Comparison of ENCODE assay signal across 1 cellular context in the genomic region with DNA sequence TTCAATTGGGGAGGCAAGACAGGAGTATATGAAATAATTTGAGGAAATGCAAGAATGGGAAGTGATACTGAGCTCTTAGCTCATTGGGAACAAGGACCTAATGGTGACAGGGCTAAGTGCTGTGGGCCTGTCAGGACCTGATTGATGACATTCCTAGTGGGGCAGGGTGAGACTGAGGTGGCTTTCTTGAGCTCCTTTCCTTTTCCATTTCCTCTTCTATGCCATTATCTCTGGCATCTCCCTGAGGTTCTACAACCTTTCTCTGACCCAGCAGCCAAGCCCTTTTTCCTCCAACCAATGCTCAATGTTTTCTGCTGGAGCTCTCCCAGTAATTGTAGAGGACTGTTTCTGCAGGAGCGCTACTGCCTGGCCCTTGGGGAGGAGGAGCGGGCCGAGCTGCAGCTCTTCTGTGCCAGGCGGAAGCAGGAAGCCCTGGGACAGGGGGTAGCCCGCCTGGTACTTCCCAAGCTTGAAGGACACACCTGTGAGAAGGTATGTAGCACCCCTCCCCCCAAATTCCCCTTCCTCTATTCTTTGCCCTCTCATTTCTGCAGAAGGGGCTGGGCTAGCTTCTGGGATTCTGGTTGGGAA.
A peak's percentile ranks its signal among the peaks of the same experiment; 100 is the strongest.
TF ChIP-seq lines count a peak whose summit lies in the region.

No MANE protein-coding gene starts in this region.

TF ChIP-seq in K562, 482 proteins besides CTCF, POLR2A, EP300 and RAD21:
- TF ChIP-seq MEF2A (IDR thresholded peaks at IDR 0.05; ENCODE audit: control insufficient read depth, low read depth, low read length) (no peak), GATA2 (CRISPR knock-in tag; IDR thresholded peaks at IDR 0.05) (peak; percentile 57; the same call in 1 of the 2 replicates), PBX2 (CRISPR knock-in tag; IDR thresholded peaks at IDR 0.05; ENCODE audit: low read depth) (peak; percentile 85), PBX2 (tag; conservative IDR thresholded peaks at IDR 0.05; ENCODE audit: low read depth) (peak; percentile 98), RBM15 (IDR thresholded peaks at IDR 0.05; ENCODE audit: insufficient read depth, low read length) (no peak), NFIC (IDR thresholded peaks at IDR 0.05) (no peak), MTA2 (IDR thresholded peaks at IDR 0.05; ENCODE audit: low read depth) (no peak), NRF1 (conservative IDR thresholded peaks at IDR 0.05 in 1 of 2, IDR thresholded peaks at IDR 0.05 in 1 of 2) (no peak), SPI1 (IDR thresholded peaks at IDR 0.05; ENCODE audit: borderline replicate concordance, low read depth, low read length) (peak; percentile 70; the same call in 1 of the 2 replicates), MCM2 (IDR thresholded peaks at IDR 0.05; ENCODE audit: low read depth) (no peak), MEIS2 (IDR thresholded peaks at IDR 0.05; ENCODE audit: partially characterized antibody) (peak; percentile 98), KLF1 (tag; IDR thresholded peaks at IDR 0.05) (no peak), ZNF764 (CRISPR knock-in tag; IDR thresholded peaks at IDR 0.05; ENCODE audit: low read depth) (peak; percentile 10; the same call in 1 of the 2 replicates), KDM1A (IDR thresholded peaks at IDR 0.05) (no peak), JUND (IDR thresholded peaks at IDR 0.05; ENCODE audit: borderline replicate concordance, low read depth, low read length) (no peak), JUND (tag; IDR thresholded peaks at IDR 0.05; ENCODE audit: borderline replicate concordance, low read depth, low read length) (peak; percentile 22; the same call in 1 of the 3 replicates), PKNOX1 (IDR thresholded peaks at IDR 0.05) (peak; percentile 96)
- TF ChIP-seq, protein P1, sequence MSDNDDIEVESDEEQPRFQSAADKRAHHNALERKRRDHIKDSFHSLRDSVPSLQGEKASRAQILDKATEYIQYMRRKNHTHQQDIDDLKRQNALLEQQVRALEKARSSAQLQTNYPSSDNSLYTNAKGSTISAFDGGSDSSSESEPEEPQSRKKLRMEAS (CRISPR knock-in tag; IDR thresholded peaks at IDR 0.05) = no peak
- TF ChIP-seq, protein P2, sequence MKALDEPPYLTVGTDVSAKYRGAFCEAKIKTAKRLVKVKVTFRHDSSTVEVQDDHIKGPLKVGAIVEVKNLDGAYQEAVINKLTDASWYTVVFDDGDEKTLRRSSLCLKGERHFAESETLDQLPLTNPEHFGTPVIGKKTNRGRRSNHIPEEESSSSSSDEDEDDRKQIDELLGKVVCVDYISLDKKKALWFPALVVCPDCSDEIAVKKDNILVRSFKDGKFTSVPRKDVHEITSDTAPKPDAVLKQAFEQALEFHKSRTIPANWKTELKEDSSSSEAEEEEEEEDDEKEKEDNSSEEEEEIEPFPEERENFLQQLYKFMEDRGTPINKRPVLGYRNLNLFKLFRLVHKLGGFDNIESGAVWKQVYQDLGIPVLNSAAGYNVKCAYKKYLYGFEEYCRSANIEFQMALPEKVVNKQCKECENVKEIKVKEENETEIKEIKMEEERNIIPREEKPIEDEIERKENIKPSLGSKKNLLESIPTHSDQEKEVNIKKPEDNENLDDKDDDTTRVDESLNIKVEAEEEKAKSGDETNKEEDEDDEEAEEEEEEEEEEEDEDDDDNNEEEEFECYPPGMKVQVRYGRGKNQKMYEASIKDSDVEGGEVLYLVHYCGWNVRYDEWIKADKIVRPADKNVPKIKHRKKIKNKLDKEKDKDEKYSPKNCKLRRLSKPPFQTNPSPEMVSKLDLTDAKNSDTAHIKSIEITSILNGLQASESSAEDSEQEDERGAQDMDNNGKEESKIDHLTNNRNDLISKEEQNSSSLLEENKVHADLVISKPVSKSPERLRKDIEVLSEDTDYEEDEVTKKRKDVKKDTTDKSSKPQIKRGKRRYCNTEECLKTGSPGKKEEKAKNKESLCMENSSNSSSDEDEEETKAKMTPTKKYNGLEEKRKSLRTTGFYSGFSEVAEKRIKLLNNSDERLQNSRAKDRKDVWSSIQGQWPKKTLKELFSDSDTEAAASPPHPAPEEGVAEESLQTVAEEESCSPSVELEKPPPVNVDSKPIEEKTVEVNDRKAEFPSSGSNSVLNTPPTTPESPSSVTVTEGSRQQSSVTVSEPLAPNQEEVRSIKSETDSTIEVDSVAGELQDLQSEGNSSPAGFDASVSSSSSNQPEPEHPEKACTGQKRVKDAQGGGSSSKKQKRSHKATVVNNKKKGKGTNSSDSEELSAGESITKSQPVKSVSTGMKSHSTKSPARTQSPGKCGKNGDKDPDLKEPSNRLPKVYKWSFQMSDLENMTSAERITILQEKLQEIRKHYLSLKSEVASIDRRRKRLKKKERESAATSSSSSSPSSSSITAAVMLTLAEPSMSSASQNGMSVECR (CRISPR knock-in tag; IDR thresholded peaks at IDR 0.05) = no peak
- TF ChIP-seq, protein P3, sequence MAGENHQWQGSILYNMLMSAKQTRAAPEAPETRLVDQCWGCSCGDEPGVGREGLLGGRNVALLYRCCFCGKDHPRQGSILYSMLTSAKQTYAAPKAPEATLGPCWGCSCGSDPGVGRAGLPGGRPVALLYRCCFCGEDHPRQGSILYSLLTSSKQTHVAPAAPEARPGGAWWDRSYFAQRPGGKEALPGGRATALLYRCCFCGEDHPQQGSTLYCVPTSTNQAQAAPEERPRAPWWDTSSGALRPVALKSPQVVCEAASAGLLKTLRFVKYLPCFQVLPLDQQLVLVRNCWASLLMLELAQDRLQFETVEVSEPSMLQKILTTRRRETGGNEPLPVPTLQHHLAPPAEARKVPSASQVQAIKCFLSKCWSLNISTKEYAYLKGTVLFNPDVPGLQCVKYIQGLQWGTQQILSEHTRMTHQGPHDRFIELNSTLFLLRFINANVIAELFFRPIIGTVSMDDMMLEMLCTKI (IDR thresholded peaks at IDR 0.05; ENCODE audit: partially characterized antibody) = no peak
- TF ChIP-seq, protein P4, sequence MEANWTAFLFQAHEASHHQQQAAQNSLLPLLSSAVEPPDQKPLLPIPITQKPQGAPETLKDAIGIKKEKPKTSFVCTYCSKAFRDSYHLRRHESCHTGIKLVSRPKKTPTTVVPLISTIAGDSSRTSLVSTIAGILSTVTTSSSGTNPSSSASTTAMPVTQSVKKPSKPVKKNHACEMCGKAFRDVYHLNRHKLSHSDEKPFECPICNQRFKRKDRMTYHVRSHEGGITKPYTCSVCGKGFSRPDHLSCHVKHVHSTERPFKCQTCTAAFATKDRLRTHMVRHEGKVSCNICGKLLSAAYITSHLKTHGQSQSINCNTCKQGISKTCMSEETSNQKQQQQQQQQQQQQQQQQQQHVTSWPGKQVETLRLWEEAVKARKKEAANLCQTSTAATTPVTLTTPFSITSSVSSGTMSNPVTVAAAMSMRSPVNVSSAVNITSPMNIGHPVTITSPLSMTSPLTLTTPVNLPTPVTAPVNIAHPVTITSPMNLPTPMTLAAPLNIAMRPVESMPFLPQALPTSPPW (CRISPR knock-in tag; IDR thresholded peaks at IDR 0.05) = peak; percentile 26; the same call in 1 of the 2 replicates
- TF ChIP-seq, protein P5, sequence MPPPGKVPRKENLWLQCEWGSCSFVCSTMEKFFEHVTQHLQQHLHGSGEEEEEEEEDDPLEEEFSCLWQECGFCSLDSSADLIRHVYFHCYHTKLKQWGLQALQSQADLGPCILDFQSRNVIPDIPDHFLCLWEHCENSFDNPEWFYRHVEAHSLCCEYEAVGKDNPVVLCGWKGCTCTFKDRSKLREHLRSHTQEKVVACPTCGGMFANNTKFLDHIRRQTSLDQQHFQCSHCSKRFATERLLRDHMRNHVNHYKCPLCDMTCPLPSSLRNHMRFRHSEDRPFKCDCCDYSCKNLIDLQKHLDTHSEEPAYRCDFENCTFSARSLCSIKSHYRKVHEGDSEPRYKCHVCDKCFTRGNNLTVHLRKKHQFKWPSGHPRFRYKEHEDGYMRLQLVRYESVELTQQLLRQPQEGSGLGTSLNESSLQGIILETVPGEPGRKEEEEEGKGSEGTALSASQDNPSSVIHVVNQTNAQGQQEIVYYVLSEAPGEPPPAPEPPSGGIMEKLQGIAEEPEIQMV (tag; conservative IDR thresholded peaks at IDR 0.05; ENCODE audit: low read depth) = no peak
